In the genomic region with DNA sequence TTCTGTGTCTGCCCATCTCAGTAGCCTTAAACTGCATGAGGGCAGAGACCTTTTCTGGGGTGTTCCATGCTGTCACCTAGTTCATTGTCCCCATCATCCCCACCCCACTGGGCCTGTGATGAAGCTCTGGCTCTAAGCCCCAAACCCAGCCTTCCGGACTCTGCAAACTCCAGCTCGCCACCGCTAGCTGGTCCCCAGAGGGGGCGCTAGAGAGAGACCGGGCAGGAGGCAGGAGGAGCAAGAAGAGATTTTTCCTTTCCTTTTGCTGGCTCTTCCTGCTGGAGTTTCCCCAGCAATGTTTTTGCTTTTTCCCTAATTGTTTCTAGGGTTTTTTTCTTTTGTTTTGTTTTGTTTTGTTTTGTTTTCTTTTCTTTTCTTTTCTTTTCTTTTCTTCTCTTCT, we compare ENCODE assay signal across 10 cellular contexts.
A peak's percentile ranks its signal among the peaks of the same experiment; 100 is the strongest.
DNase-seq lines count a peak whose midpoint lies in the region; ATAC-seq, FAIRE-seq and TF ChIP-seq lines count a peak whose summit lies in the region.
"Had no signal": no experiment of that assay in that cellular context is flagged by ENCODE, and none has a peak within 500 bp of the region (broad histone marks: within the 10 kb centered on the region; RNA-seq: fewer than 3 reads in every experiment).

No MANE protein-coding gene starts in this region.

- H3K9ac ChIP-seq in endothelial cell of umbilical vein (replicated peaks; ENCODE audit: extremely low read depth, insufficient read depth, low read length), result no peak overlapping the region

- no peaks in the 10 kb centered on the region for H3K79me2 ChIP-seq in endothelial cell of umbilical vein (ENCODE audit: control insufficient read depth, insufficient read depth, low read length)

- no peak overlapping the region for H2AFZ ChIP-seq in endothelial cell of umbilical vein (ENCODE audit: low read depth, low read length)

- no peaks in the 10 kb centered on the region for H3K4me1 ChIP-seq in endothelial cell of umbilical vein (ENCODE audit: control insufficient read depth, extremely low read depth, insufficient read depth, low read length)
- no peaks in the 10 kb centered on the region for H3K4me1 ChIP-seq in upper lobe of right lung

- in situ Hi-C loops in G401 (cut with HindIII; ENCODE audit: low sequenced_read_pairs), result no loop called here

- H3K9me3 ChIP-seq in endothelial cell of umbilical vein (replicated peaks; ENCODE audit: control insufficient read depth, insufficient read depth, low read length) (no peaks in the 10 kb centered on the region), upper lobe of right lung (no peaks in the 10 kb centered on the region)

- ATAC-seq in upper lobe of right lung (peak; percentile 18), GM18511 (IDR thresholded peaks at IDR 0.05; ENCODE audit: unreplicated experiment) (no peak)

- H4K20me1 ChIP-seq in endothelial cell of umbilical vein (replicated peaks; ENCODE audit: control insufficient read depth, extremely low read depth, insufficient read depth, low read length), result no peaks in the 10 kb centered on the region

- intact Hi-C loops in endothelial cell of umbilical vein (cut with micrococcal nuclease), result loop anchor here (5.0 kb wide), 1 partner anchor 179 kb away; no protein-coding TSS in a partner anchor
- intact Hi-C loops in upper lobe of right lung (cut with DNase I), result no loop called here

- H3K27ac ChIP-seq in endothelial cell of umbilical vein (ENCODE audit: insufficient read depth, low read depth, low read length), result no peak overlapping the region
- H3K27ac ChIP-seq in upper lobe of right lung, result no peak overlapping the region
- H3K27ac ChIP-seq: HL-60 had no signal

- POLR2A ChIA-PET in endothelial cell of umbilical vein (lab: Charles Lee), result no interaction called here

- no peak for FAIRE-seq in endothelial cell of umbilical vein (lab: Jason Lieb, UNC)

- H3K4me3 ChIP-seq in NB4 (ENCODE audit: low read depth, low read length) (no peak overlapping the region), endothelial cell of umbilical vein (replicated peaks in 1 of 3; ENCODE audit: insufficient read depth in 1 of 3, low read depth in 1 of 3, low read length in 3 of 3) (no peak overlapping the region), upper lobe of right lung (no peak overlapping the region)

- CTCF ChIA-PET in endothelial cell of umbilical vein (lab: Charles Lee), result interaction anchor here (0.9 to 2.1 kb wide), 9 partner anchors 14 to 456 kb away, joined by 3 to 12 read pairs (median 4); no protein-coding TSS in a partner anchor

- no peaks in the 10 kb centered on the region for H3K9me1 ChIP-seq in endothelial cell of umbilical vein (replicated peaks; ENCODE audit: control insufficient read depth, extremely low read depth, insufficient read depth, low read length)

- BruUV-seq in endothelial cell of umbilical vein (replicated peaks; lab: Mats Ljungman, UMichigan), result no TSS peak

- peak; percentile 5 for DNase-seq in stimulated activated CD4-positive, alpha-beta T cell treated with anti-CD3 and anti-CD28 coated beads, Interleukin-15, amount 100 ng/mL, for 24 hours
- no peak for DNase-seq in stimulated activated CD4-positive, alpha-beta T cell treated with anti-CD3 and anti-CD28 coated beads, Interleukin-12 subunit alpha, Interleukin-12 subunit beta, amount 100 ng/mL, for 4 hours
- peak; percentile 44 for DNase-seq in NB4 (ENCODE audit: low read depth)
- peak; percentile 23 for DNase-seq in endothelial cell of umbilical vein (ENCODE audit: low read depth, low spot score)
- no peak for DNase-seq in upper lobe of right lung
- no peak for DNase-seq in G401 (ENCODE audit: low spot score)
- DNase-seq in CD1c-positive myeloid dendritic cell (ENCODE audit: extremely low spot score), result no peak
- DNase-seq: activated CD4-positive, CD25-positive, alpha-beta regulatory T cell treated with anti-CD3 and anti-CD28 coated beads, Interleukin-2, amount 50 U/mL, for 72 hours had no signal

- no peak overlapping the region for H3K4me2 ChIP-seq in endothelial cell of umbilical vein (ENCODE audit: insufficient read depth, low read length)

- TF ChIP-seq POLR2A in NB4 (IDR thresholded peaks at IDR 0.05; ENCODE audit: extremely low read depth, insufficient read length) (no peak), endothelial cell of umbilical vein (IDR thresholded peaks at IDR 0.05; ENCODE audit: low read depth, low read length) (no peak)

- H3K36me3 ChIP-seq in endothelial cell of umbilical vein (ENCODE audit: control insufficient read depth in 2 of 2, extremely low read depth in 1 of 2, insufficient read depth in 2 of 2, low read length in 2 of 2) (no peaks in the 10 kb centered on the region), upper lobe of right lung (no peaks in the 10 kb centered on the region)

- peak; percentile 78 for TF ChIP-seq CTCF in NB4 (IDR thresholded peaks at IDR 0.05; ENCODE audit: low read depth, low read length)
- TF ChIP-seq CTCF in endothelial cell of umbilical vein (IDR thresholded peaks at IDR 0.05; ENCODE audit: extremely low read depth in 1 of 2, insufficient read depth in 1 of 2, low read depth in 1 of 2, low read length in 2 of 2), result peak; percentile 53 to 64
- TF ChIP-seq CTCF in upper lobe of right lung (IDR thresholded peaks at IDR 0.05), result peak; percentile 13

- H3K27me3 ChIP-seq in endothelial cell of umbilical vein (ENCODE audit: control insufficient read depth in 2 of 2, insufficient read depth in 2 of 2, low read length in 2 of 2) (no peaks in the 10 kb centered on the region), upper lobe of right lung (peaks cover 5% of the 10 kb centered on the region)

- dilution Hi-C loops in endothelial cell of umbilical vein (cut with MboI; ENCODE audit: extremely low pct_ligation_motif_present, low sequenced_read_pairs), result no loop called here

TF ChIP-seq in endothelial cell of umbilical vein, 7 proteins besides CTCF, POLR2A, EP300 and RAD21:
- no peak for TF ChIP-seq FOS (IDR thresholded peaks at IDR 0.05; ENCODE audit: borderline replicate concordance, insufficient read depth, low read length)
- TF ChIP-seq EZH2 (IDR thresholded peaks at IDR 0.05; ENCODE audit: borderline replicate concordance, low read depth, low read length, severe bottlenecking), result no peak
- no peak for TF ChIP-seq JUN (IDR thresholded peaks at IDR 0.05; ENCODE audit: borderline replicate concordance, insufficient read depth, insufficient read length, low read depth)
- TF ChIP-seq, protein P1, sequence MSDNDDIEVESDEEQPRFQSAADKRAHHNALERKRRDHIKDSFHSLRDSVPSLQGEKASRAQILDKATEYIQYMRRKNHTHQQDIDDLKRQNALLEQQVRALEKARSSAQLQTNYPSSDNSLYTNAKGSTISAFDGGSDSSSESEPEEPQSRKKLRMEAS (IDR thresholded peaks at IDR 0.05; ENCODE audit: insufficient read depth, insufficient read length), result no peak
- no peak for TF ChIP-seq GATA2 (IDR thresholded peaks at IDR 0.05; ENCODE audit: insufficient read depth, insufficient read length, low read depth, low read length)
- TF ChIP-seq POLR2AphosphoS5 (IDR thresholded peaks at IDR 0.05; ENCODE audit: insufficient read depth, low read depth, low read length), result no peak
- no peak for TF ChIP-seq MYC (IDR thresholded peaks at IDR 0.05; ENCODE audit: low read depth, low read length)

Comparison
In these comparisons a context has a peak if more than half of its experiments do, and no peak if none do; other contexts are left out.
1. DNase-seq: peak in stimulated activated CD4-positive, alpha-beta T cell treated with anti-CD3 and anti-CD28 coated beads, Interleukin-15, amount 100 ng/mL, for 24 hours (single experiment), NB4 (single experiment) and endothelial cell of umbilical vein (single experiment); none in stimulated activated CD4-positive, alpha-beta T cell treated with anti-CD3 and anti-CD28 coated beads, Interleukin-12 subunit alpha, Interleukin-12 subunit beta, amount 100 ng/mL, for 4 hours (single experiment), upper lobe of right lung (single experiment), G401 (single experiment) and CD1c-positive myeloid dendritic cell (single experiment).
2. CTCF ChIP-seq: peak in every context shown above with its lines; median percentile 78 in NB4; 58 in endothelial cell of umbilical vein; 13 in upper lobe of right lung.